In genomic region chr22:37485714-37486223, GRCh38 we compare ENCODE assay signal across 1 cellular context.
TF ChIP-seq lines count a peak whose summit lies in the region.

No MANE protein-coding gene starts in this region.

TF ChIP-seq in H1, 55 proteins besides CTCF, POLR2A, EP300 and RAD21 (continued from another document):
- TF ChIP-seq E2F6 (IDR thresholded peaks at IDR 0.05) (0 out of 2 replicates have a peak, but pooled peaks have one; percentile 15), SP1 (IDR thresholded peaks at IDR 0.05; ENCODE audit: low read depth, low read length) (peak; percentile 68)
